21 cellular contexts compared by ENCODE assay signal in the genomic region with DNA sequence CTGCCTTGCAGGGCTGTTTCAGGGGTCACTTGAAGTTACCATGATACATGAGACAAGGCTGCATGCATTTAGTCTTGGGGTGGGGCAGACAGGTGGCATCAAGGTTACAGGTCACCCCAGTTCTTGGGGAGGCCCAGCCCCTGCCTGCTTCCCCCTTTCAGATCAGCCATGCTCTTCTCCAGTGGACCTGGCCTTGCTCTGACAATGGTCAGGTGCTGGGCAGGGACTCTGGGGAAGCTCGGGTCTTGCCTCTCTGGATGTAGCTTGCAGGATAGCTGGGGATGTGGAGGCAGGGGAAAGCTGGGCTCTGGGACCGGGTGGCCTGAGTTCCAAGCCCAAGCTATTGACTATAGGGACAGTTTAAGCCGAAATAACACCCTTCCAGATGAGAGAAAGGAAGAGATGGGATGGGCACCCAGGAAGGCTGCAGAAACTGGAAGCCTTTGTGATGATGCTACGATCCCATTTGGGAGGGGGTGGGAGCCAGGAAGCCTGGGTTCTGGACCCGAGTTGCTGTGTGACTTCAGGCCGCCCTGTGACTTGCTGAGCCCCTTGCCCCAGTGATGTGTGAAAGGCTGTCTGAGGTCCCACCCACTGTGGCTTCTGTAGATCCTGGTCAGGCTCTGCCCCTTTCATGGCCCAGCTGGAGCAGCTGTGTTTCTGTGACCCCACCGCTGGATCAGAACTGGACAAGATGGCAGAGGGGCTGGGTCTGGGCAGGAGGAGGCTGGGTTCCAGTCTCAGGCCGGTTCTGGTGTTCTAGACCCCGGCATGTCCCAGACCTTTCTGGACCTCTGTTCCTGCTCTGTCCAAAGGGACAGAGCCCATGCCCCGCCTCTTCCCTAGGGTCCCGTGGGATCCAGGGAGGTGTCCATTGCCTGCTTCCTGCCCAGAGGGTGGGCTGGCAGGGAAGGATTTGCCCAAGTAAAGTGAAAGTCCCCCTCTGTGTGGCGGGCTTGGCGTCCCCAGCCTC. TPM values are rescaled to one million over a fixed set of nuclear protein-coding genes. Genes with fewer than 3 reads are reported as not detected.
A peak's percentile ranks its signal among the peaks of the same experiment; 100 is the strongest.
DNase-seq lines count a peak whose midpoint lies in the region; ATAC-seq and TF ChIP-seq lines count a peak whose summit lies in the region.
"Had no signal": no experiment of that assay in that cellular context is flagged by ENCODE, and none has a peak within 500 bp of the region (broad histone marks: within the 10 kb centered on the region; RNA-seq: fewer than 3 reads in every experiment).

No MANE protein-coding gene starts in this region.

- H3K4me3 ChIP-seq in HCT116 (replicated peaks in 1 of 2; ENCODE audit: low read depth in 1 of 2, low read length in 2 of 2) (no peak overlapping the region), epithelial cell of proximal tubule (ENCODE audit: low read depth, low read length) (peak overlapping the region; percentile 82), thoracic aorta (peak overlapping the region; percentile 83), endodermal cell (ENCODE audit: low read length) (no peak overlapping the region)

- H3K27me3 ChIP-seq in HCT116 (ENCODE audit: insufficient read depth, low read length): no peaks in the 10 kb centered on the region
- H3K27me3 ChIP-seq in thoracic aorta (replicated peaks; ENCODE audit: insufficient read depth): no peaks in the 10 kb centered on the region
- no peaks in the 10 kb centered on the region for H3K27me3 ChIP-seq in endodermal cell (ENCODE audit: control insufficient read depth, insufficient read depth, low read length, poor library complexity, severe bottlenecking)
- H3K27me3 ChIP-seq: MG63, upper lobe of right lung had no signal

- no peak for ATAC-seq in HCT116
- no peak for ATAC-seq in thoracic aorta (ENCODE audit: insufficient number of reproducible peaks, low FRiP score, low read depth)
- ATAC-seq: upper lobe of right lung had no signal

- H3K4me1 Mint-ChIP-seq in neural crest cell (peaks cover 7% of the 10 kb centered on the region), endodermal cell (peaks cover 11% of the 10 kb centered on the region)
- H3K4me1 Mint-ChIP-seq: activated naive CD8-positive, alpha-beta T cell treated with anti-CD3 and anti-CD28 coated beads for 36 hours had no signal

- TF ChIP-seq CTCF in HCT116 (IDR thresholded peaks at IDR 0.05 in 2 of 3, conservative IDR thresholded peaks at IDR 0.05 in 1 of 3; ENCODE audit: borderline replicate concordance in 1 of 3, insufficient read depth in 1 of 3, low read depth in 2 of 3, low read length in 2 of 3): no peak
- TF ChIP-seq CTCF in epithelial cell of proximal tubule (conservative IDR thresholded peaks at IDR 0.05; ENCODE audit: low read depth, low read length): no peak
- no peak for TF ChIP-seq CTCF in neural crest cell (conservative IDR thresholded peaks at IDR 0.05)
- no peak for TF ChIP-seq CTCF in thoracic aorta (IDR thresholded peaks at IDR 0.05)
- no peak for TF ChIP-seq CTCF in endodermal cell (conservative IDR thresholded peaks at IDR 0.05)

- peak overlapping the region; percentile 57 for H3K4me3 Mint-ChIP-seq in neural crest cell
- no peak overlapping the region for H3K4me3 Mint-ChIP-seq in endodermal cell
- H3K4me3 Mint-ChIP-seq: activated naive CD8-positive, alpha-beta T cell treated with anti-CD3 and anti-CD28 coated beads for 36 hours had no signal

- RAD21 ChIA-PET in HCT116 (lab: Charles Lee; ENCODE audit: low non-redundant PET in 1 of 2, low total read pairs in 2 of 2, uncharacterized antibody in 2 of 2, unreplicated experiment in 2 of 2): no interaction called here

- CTCF ChIA-PET in HCT116 (lab: Charles Lee) (interaction anchor here (1.1 kb wide), 2 partner anchors 15 to 20 kb away, joined by 3 to 4 read pairs; no protein-coding TSS in a partner anchor), HEK293T (lab: Yijun Ruan, JAX) (no interaction called here)

- H3K4me1 ChIP-seq in HCT116 (ENCODE audit: control insufficient read depth in 1 of 2, insufficient read depth in 2 of 2, low read length in 2 of 2) (peaks cover 39 to 58% of the 10 kb centered on the region in 2 experiments), thoracic aorta (ENCODE audit: control insufficient read depth in 1 of 2, low read depth in 2 of 2) (peaks cover 12 to 51% of the 10 kb centered on the region in 2 donors), endodermal cell (ENCODE audit: control insufficient read depth, insufficient read depth, low read length) (no peaks in the 10 kb centered on the region)

- H3K27me3 Mint-ChIP-seq in neural crest cell (ENCODE audit: low read depth): peaks cover 66% of the 10 kb centered on the region
- peaks cover 48% of the 10 kb centered on the region for H3K27me3 Mint-ChIP-seq in endodermal cell (ENCODE audit: insufficient read depth)

- peaks cover 0 to 2% of the 10 kb centered on the region in 2 experiments; a peak in 1 of 4 replicates for H3K36me3 ChIP-seq in HCT116 (ENCODE audit: control insufficient read depth in 1 of 2, insufficient read depth in 2 of 2, low read length in 2 of 2)
- H3K36me3 ChIP-seq in thoracic aorta: no peaks in the 10 kb centered on the region
- no peaks in the 10 kb centered on the region for H3K36me3 ChIP-seq in endodermal cell (ENCODE audit: control insufficient read depth, insufficient read depth, low read length)
- H3K36me3 ChIP-seq: BE2C had no signal

- H3K9me3 ChIP-seq in HCT116 (ENCODE audit: control insufficient read depth in 1 of 2, insufficient read depth in 1 of 2, low read depth in 1 of 2, low read length in 2 of 2) (no peaks in the 10 kb centered on the region), thoracic aorta (no peaks in the 10 kb centered on the region), endodermal cell (ENCODE audit: control insufficient read depth, low read length) (no peaks in the 10 kb centered on the region)
- H3K9me3 ChIP-seq: BE2C, MG63, upper lobe of right lung had no signal

- H4K20me1 ChIP-seq in HCT116 (ENCODE audit: insufficient read depth): no peaks in the 10 kb centered on the region

- H3K9me2 ChIP-seq in HCT116 (ENCODE audit: insufficient read depth): no peaks in the 10 kb centered on the region

- POLR2A ChIA-PET in HCT116 (lab: Charles Lee) (no interaction called here), HEK293T (lab: Yijun Ruan, JAX) (no interaction called here)

- intact Hi-C loops in HCT116 (cut with micrococcal nuclease): no loop called here

- H3K9me3 Mint-ChIP-seq in neural crest cell (no peaks in the 10 kb centered on the region), endodermal cell (no peaks in the 10 kb centered on the region)
- H3K9me3 Mint-ChIP-seq: activated naive CD8-positive, alpha-beta T cell treated with anti-CD3 and anti-CD28 coated beads for 36 hours had no signal

- H3K79me2 ChIP-seq in HCT116 (ENCODE audit: insufficient read depth, low read length): peaks cover 10% of the 10 kb centered on the region; the same call in 1 of the 2 replicates

- WGBS in endodermal cell (ENCODE audit: insufficient coverage in 1 of 2, insufficient read length in 1 of 2), 2 experiments: 94 to 96% methylated on average over 8 to 13 of the region's 13 CpGs

- H3K27ac Mint-ChIP-seq in neural crest cell (ENCODE audit: unreplicated experiment) (no peak overlapping the region), endodermal cell (no peak overlapping the region)
- H3K27ac Mint-ChIP-seq: activated naive CD8-positive, alpha-beta T cell treated with anti-CD3 and anti-CD28 coated beads for 36 hours had no signal

- H3K4me2 ChIP-seq in HCT116 (ENCODE audit: low read length): peak overlapping the region; percentile 94; the same call in 1 of the 2 replicates

- TF ChIP-seq POLR2A in HCT116 (IDR thresholded peaks at IDR 0.05; ENCODE audit: borderline replicate concordance, extremely low read depth, insufficient read depth, insufficient read length): no peak

- H2AFZ ChIP-seq in HCT116 (ENCODE audit: low read depth, low read length, poor library complexity, severe bottlenecking): no peak overlapping the region

- DNase-seq in HCT116 (ENCODE audit: low read depth, low spot score) (no peak), epithelial cell of proximal tubule (ENCODE audit: low read depth) (no peak), neural crest cell (ENCODE audit: low read depth, low spot score) (no peak), thoracic aorta (ENCODE audit: low spot score) (no peak), SK-N-DZ (ENCODE audit: low spot score) (no peak), HEK293T (ENCODE audit: extremely low spot score) (no peak), endodermal cell (no peak)
- DNase-seq: activated CD4-positive, alpha-beta T cell treated with anti-CD3 and anti-CD28 coated beads for 4 hours; activated naive CD8-positive, alpha-beta T cell treated with anti-CD3 and anti-CD28 coated beads for 36 hours; BE2C; central memory CD4-positive, alpha-beta T cell; DMS153; islet precursor cell; MG63; NCI-H2107; NK-92 treated with Interleukin-12 subunit alpha and Interleukin-12 subunit beta, amount 100 ng/mL, for 24 hours; stimulated activated CD4-positive, alpha-beta T cell treated with anti-CD3 and anti-CD28 coated beads, Interleukin-2, amount 100 ng/mL, for 24 hours; T-helper 9 cell; upper lobe of right lung had no signal

- no peak overlapping the region for H3K9ac ChIP-seq in HCT116 (ENCODE audit: low read length)
- H3K9ac ChIP-seq in endodermal cell (ENCODE audit: extremely low read depth, low read length, poor library complexity, severe bottlenecking): no peak overlapping the region

- TF ChIP-seq RAD21 in HCT116 (IDR thresholded peaks at IDR 0.05; ENCODE audit: low read depth): no peak

- H3K36me3 Mint-ChIP-seq in neural crest cell (ENCODE audit: low read depth): no peaks in the 10 kb centered on the region
- H3K36me3 Mint-ChIP-seq in endodermal cell (ENCODE audit: low read depth): peaks cover 1% of the 10 kb centered on the region
- H3K36me3 Mint-ChIP-seq: activated naive CD8-positive, alpha-beta T cell treated with anti-CD3 and anti-CD28 coated beads for 36 hours had no signal

- H3K27ac ChIP-seq in HCT116 (ENCODE audit: low read depth, low read length): no peak overlapping the region; the same call in 1 of the 2 replicates
- no peak overlapping the region for H3K27ac ChIP-seq in thoracic aorta
- no peak overlapping the region for H3K27ac ChIP-seq in endodermal cell (ENCODE audit: low read depth, low read length)
- H3K27ac ChIP-seq: upper lobe of right lung had no signal

- BruUV-seq in HCT116 (replicated peaks; lab: Mats Ljungman, UMichigan): no TSS peak

RNA-seq across cellular contexts. Expression of gene TNFAIP2, which starts 2.1 kb away (rescaled TPM):
- 74.8 TPM for total RNA-seq in HCT116 (2021; ENCODE audit: unreplicated experiment)
- 49.6 and 52.9 TPM in 2 replicates for polyA plus RNA-seq in HCT116 (2012)
- total RNA-seq in epithelial cell of proximal tubule: 58.5 and 155 TPM in 2 replicates
- total RNA-seq in neural crest cell: 11.6 and 12.8 TPM in 2 replicates
- total RNA-seq in thoracic aorta: 100 to 1,000 TPM; 135 to 228 TPM
- polyA plus RNA-seq in SK-N-DZ (2014; cell fraction: cytosol; rRNA removed): 0.54 and 0.62 TPM in 2 replicates
- 1.8 and 1.9 TPM in 2 replicates for polyA plus RNA-seq in SK-N-DZ (2014; cell fraction: nucleus; rRNA removed)
- 10 to 100 TPM; 16.8 to 19.4 TPM for total RNA-seq in endodermal cell
- polyA plus RNA-seq in endodermal cell (2013, experiment 1 of 2): 57.6 TPM
- 59.4 TPM for polyA plus RNA-seq in endodermal cell (2013, experiment 2 of 2)

RNA-seq across cellular contexts. Expression of gene EXOC3L4, which starts 30.9 kb away (rescaled TPM):
- not detected for total RNA-seq in HCT116 (2021; ENCODE audit: unreplicated experiment)
- polyA plus RNA-seq in HCT116 (2012): 0.15 and 0.34 TPM in 2 replicates
- 0.17 TPM in 1 of 2 replicates, not detected in the other for total RNA-seq in epithelial cell of proximal tubule
- not detected in 2 replicates for total RNA-seq in neural crest cell
- total RNA-seq in thoracic aorta: not detected
- polyA plus RNA-seq in SK-N-DZ (2014; cell fraction: cytosol; rRNA removed): not detected in 2 replicates
- not detected in 2 replicates for polyA plus RNA-seq in SK-N-DZ (2014; cell fraction: nucleus; rRNA removed)
- 1 to 10 TPM; 2.5 to 3.6 TPM for total RNA-seq in endodermal cell
- 0.21 TPM for polyA plus RNA-seq in endodermal cell (2013, experiment 1 of 2)
- polyA plus RNA-seq in endodermal cell (2013, experiment 2 of 2): not detected
- total RNA-seq: activated naive CD8-positive, alpha-beta T cell treated with anti-CD3 and anti-CD28 coated beads for 36 hours; endothelial cell of umbilical vein; pulmonary artery endothelial cell had no signal
- polyA plus RNA-seq: endothelial cell of umbilical vein had no signal

RNA-seq across cellular contexts. Expression of gene LBHD2, which starts 41.4 kb away (rescaled TPM):
- total RNA-seq in HCT116 (2021; ENCODE audit: unreplicated experiment) (not detected), epithelial cell of proximal tubule (not detected in 2 replicates), neural crest cell (not detected in 2 replicates), thoracic aorta (not detected), endodermal cell (not detected)
- polyA plus RNA-seq in HCT116 (2012): not detected in 2 replicates
- not detected in 2 replicates for polyA plus RNA-seq in SK-N-DZ (2014; cell fraction: cytosol; rRNA removed)
- polyA plus RNA-seq in SK-N-DZ (2014; cell fraction: nucleus; rRNA removed): not detected in 2 replicates
- not detected for polyA plus RNA-seq in endodermal cell (2013, experiment 1 of 2)
- not detected for polyA plus RNA-seq in endodermal cell (2013, experiment 2 of 2)
- total RNA-seq: activated naive CD8-positive, alpha-beta T cell treated with anti-CD3 and anti-CD28 coated beads for 36 hours; endothelial cell of umbilical vein; pulmonary artery endothelial cell; upper lobe of right lung had no signal
- polyA plus RNA-seq: endothelial cell of umbilical vein had no signal

Comparison
In these comparisons a context has a peak if more than half of its experiments do, and no peak if none do; other contexts are left out.
1. H3K4me3 ChIP-seq: peak in epithelial cell of proximal tubule (single experiment) and thoracic aorta (single experiment); none in HCT116 (0 of 2) and endodermal cell (single experiment).